In genomic region chr3:41881233-41881821, GRCh38 we compare ENCODE assay signal across 9 cellular contexts.
DNase-seq lines count a peak whose midpoint lies in the region; ATAC-seq and TF ChIP-seq lines count a peak whose summit lies in the region.
"Had no signal": no experiment of that assay in that cellular context is flagged by ENCODE, and none has a peak within 500 bp of the region (broad histone marks: within the 10 kb centered on the region; RNA-seq: fewer than 3 reads in every experiment).

No MANE protein-coding gene starts in this region.

- H3K4me1 ChIP-seq in Caco-2, result no peaks in the 10 kb centered on the region
- no peaks in the 10 kb centered on the region for H3K4me1 ChIP-seq in HEK293 (ENCODE audit: control insufficient read depth, insufficient read depth, low read length)
- H3K4me1 ChIP-seq: SJCRH30 had no signal

- intact Hi-C loops in Caco-2 (cut with micrococcal nuclease; ENCODE audit: unreplicated experiment), result loop anchor here (1.0 to 10.0 kb wide), 7 partner anchors 187 to 1554 kb away; no protein-coding TSS in a partner anchor

- TF ChIP-seq CTCF in Caco-2 (IDR thresholded peaks at IDR 0.05; ENCODE audit: insufficient read depth in 1 of 2, low read depth in 1 of 2, low read length in 1 of 2, severe bottlenecking in 1 of 2, unreplicated experiment in 1 of 2), result peak; percentile 51 to 55
- TF ChIP-seq CTCF in HEK293 (tag by site-specific recombination; IDR thresholded peaks at IDR 0.05), result no peak
- TF ChIP-seq CTCF in RWPE1 (conservative IDR thresholded peaks at IDR 0.05; ENCODE audit: low read depth), result peak; percentile 59

- H3K4me3 Mint-ChIP-seq in Caco-2 (ENCODE audit: unreplicated experiment), result no peak overlapping the region

- H3K27me3 ChIP-seq in Caco-2 (replicated peaks; ENCODE audit: control insufficient read depth, insufficient read depth, low read length), result no peaks in the 10 kb centered on the region
- H3K27me3 ChIP-seq: SJCRH30 had no signal

- no peaks in the 10 kb centered on the region for H3K36me3 Mint-ChIP-seq in Caco-2 (ENCODE audit: insufficient read depth, unreplicated experiment)

- H3K27ac ChIP-seq in HEK293 (ENCODE audit: extremely low read depth, low read depth, low read length), result no peak overlapping the region
- H3K27ac ChIP-seq in RWPE1, result no peak overlapping the region
- H3K27ac ChIP-seq: SJCRH30 had no signal

- H3K27ac Mint-ChIP-seq in Caco-2 (ENCODE audit: unreplicated experiment), result no peak overlapping the region

- DNase-seq in Caco-2, result peak in 1 of 2 experiments; percentile 42
- DNase-seq in RWPE1 (ENCODE audit: low spot score), result no peak
- peak; percentile 71 for DNase-seq in fibroblast of peridontal ligament (ENCODE audit: extremely low read depth)
- DNase-seq in putamen (ENCODE audit: low spot score), result peak; percentile 29

- POLR2A ChIA-PET in Caco-2 (lab: Charles Lee), result no interaction called here
- POLR2A ChIA-PET in HEK293 (lab: Yijun Ruan, JAX), result no interaction called here
- POLR2A ChIA-PET in RWPE1 (lab: Yijun Ruan, JAX; ENCODE audit: low non-redundant PET), result no interaction called here

- H3K36me3 ChIP-seq in Caco-2 (ENCODE audit: control insufficient read depth, insufficient read depth, low read length) (no peaks in the 10 kb centered on the region), HEK293 (ENCODE audit: control insufficient read depth in 2 of 2, insufficient read depth in 1 of 2, low read length in 2 of 2) (no peaks in the 10 kb centered on the region)
- H3K36me3 ChIP-seq: SJCRH30 had no signal

- BruUV-seq in Caco-2 (replicated peaks; lab: Mats Ljungman, UMichigan), result no TSS peak

- no peaks in the 10 kb centered on the region for H3K9me3 ChIP-seq in Caco-2
- H3K9me3 ChIP-seq in HEK293 (ENCODE audit: control insufficient read depth, insufficient read depth, low read depth, low read length), result no peaks in the 10 kb centered on the region
- H3K9me3 ChIP-seq: SJCRH30 had no signal

- TF ChIP-seq POLR2A in GM18505 (IDR thresholded peaks at IDR 0.05; ENCODE audit: borderline replicate concordance, extremely low read depth, insufficient read depth, insufficient read length), result no peak

- CTCF ChIA-PET in Caco-2 (lab: Charles Lee), result interaction anchor here (1.0 kb wide), 1 partner anchor 203 kb away, joined by 3 read pairs; no protein-coding TSS in a partner anchor
- CTCF ChIA-PET in HEK293 (lab: Yijun Ruan, JAX), result interaction anchor here (0.5 to 1.9 kb wide), 7 partner anchors 14 to 1303 kb away, joined by 3 to 7 read pairs (median 3); no protein-coding TSS in a partner anchor
- CTCF ChIA-PET in RWPE1 (lab: Yijun Ruan, JAX), result no interaction called here

- no peaks in the 10 kb centered on the region for H3K27me3 Mint-ChIP-seq in Caco-2 (ENCODE audit: insufficient read depth, unreplicated experiment)

- H3K4me1 Mint-ChIP-seq in Caco-2 (ENCODE audit: low read depth, unreplicated experiment), result no peaks in the 10 kb centered on the region

- H3K4me3 ChIP-seq in Caco-2 (ENCODE audit: low read depth, low read length) (no peak overlapping the region), HEK293 (ENCODE audit: low read depth, low read length) (no peak overlapping the region)
- H3K4me3 ChIP-seq: SJCRH30 had no signal

- H3K9me3 Mint-ChIP-seq in Caco-2 (ENCODE audit: unreplicated experiment), result no peaks in the 10 kb centered on the region

- ATAC-seq in HG02588 (IDR thresholded peaks at IDR 0.05; ENCODE audit: unreplicated experiment) (no peak), GM21381 (IDR thresholded peaks at IDR 0.05; ENCODE audit: unreplicated experiment) (no peak), GM18505 (IDR thresholded peaks at IDR 0.05; ENCODE audit: unreplicated experiment) (no peak)

TF ChIP-seq in HEK293, 187 proteins besides CTCF, POLR2A, EP300 and RAD21:
- TF ChIP-seq, protein P1, sequence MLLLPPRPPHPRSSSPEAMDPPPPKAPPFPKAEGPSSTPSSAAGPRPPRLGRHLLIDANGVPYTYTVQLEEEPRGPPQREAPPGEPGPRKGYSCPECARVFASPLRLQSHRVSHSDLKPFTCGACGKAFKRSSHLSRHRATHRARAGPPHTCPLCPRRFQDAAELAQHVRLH (tag by site-specific recombination; IDR thresholded peaks at IDR 0.05), result no peak
- TF ChIP-seq ZNF654 (tag by site-specific recombination; IDR thresholded peaks at IDR 0.05; ENCODE audit: low read depth), result peak; percentile 63
